In the genomic region with DNA sequence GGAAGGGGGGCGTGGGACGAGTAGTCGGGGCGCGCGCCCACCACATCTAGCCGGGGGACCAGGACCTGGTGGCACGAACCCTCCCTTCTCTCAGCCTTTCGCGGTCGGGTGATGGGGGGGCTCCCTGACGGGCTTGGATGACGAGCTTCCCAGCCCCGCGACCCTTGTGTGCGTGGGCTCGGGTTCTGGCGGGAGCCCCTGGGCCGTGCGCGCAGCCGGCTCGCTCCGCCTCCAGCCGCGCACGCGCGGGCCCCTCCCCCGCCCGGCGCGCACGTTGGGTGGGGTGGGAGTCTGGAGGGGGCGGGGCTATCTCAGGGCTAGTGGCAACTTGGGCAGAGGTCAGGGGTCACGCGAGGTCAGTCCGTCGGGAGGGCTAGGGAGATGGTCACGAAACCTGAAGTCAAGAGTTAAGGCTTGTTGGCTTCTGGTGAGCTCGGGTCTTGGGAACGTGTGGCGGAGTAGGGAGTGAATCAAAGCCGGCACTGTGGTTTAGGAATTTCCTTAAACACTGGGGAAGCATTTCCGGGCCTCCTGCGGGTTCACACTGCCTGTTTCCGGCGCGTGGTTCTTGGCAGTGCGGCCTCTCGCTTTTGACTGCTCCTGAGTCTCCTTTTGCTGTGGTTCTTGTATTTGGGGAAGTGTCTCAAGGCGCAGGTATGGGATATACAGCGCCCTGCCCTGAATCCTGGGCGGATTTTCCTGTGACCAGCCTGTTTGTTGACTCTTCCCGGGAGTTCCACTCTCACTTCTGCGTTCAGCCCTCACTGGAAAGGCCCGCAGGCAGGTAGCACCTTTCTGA, we compare ENCODE assay signal across 1 cellular context.
A peak's percentile ranks its signal among the peaks of the same experiment; 100 is the strongest.
TF ChIP-seq lines count a peak whose summit lies in the region.

Gene SRCAP, plus strand, starts transcription at position 356 of the 799 bp plus-strand sequence. CDS start 1,654 bp downstream, outside the sequence.

TF ChIP-seq in K562, 482 proteins besides CTCF, POLR2A, EP300 and RAD21 (continued from another document):
- TF ChIP-seq ZNF384 (IDR thresholded peaks at IDR 0.05; ENCODE audit: low read depth, low read length) (no peak), ARID1B (IDR thresholded peaks at IDR 0.05) (no peak), ZNF507 (tag; conservative IDR thresholded peaks at IDR 0.05) (no peak), GTF2F1 (IDR thresholded peaks at IDR 0.05; ENCODE audit: low read depth, low read length) (no peak), PTRF (tag; IDR thresholded peaks at IDR 0.05) (no peak), ZBTB7A (IDR thresholded peaks at IDR 0.05; ENCODE audit: borderline replicate concordance, control insufficient read depth, low read depth, low read length) (peak; percentile 92), ZSCAN29 (IDR thresholded peaks at IDR 0.05) (no peak), NCOA2 (IDR thresholded peaks at IDR 0.05; ENCODE audit: partially characterized antibody in 2 of 2) (no peak), ZBTB49 (CRISPR knock-in tag; IDR thresholded peaks at IDR 0.05; ENCODE audit: borderline replicate concordance) (no peak), GTF2E2 (tag; IDR thresholded peaks at IDR 0.05) (peak; percentile 74; the same call in 1 of the 2 replicates), TEAD2 (tag; IDR thresholded peaks at IDR 0.05) (no peak), POLR2H (tag; IDR thresholded peaks at IDR 0.05; ENCODE audit: low read depth) (no peak), MYNN (IDR thresholded peaks at IDR 0.05) (no peak), MYNN (CRISPR knock-in tag; IDR thresholded peaks at IDR 0.05) (no peak)
- TF ChIP-seq, protein P1, sequence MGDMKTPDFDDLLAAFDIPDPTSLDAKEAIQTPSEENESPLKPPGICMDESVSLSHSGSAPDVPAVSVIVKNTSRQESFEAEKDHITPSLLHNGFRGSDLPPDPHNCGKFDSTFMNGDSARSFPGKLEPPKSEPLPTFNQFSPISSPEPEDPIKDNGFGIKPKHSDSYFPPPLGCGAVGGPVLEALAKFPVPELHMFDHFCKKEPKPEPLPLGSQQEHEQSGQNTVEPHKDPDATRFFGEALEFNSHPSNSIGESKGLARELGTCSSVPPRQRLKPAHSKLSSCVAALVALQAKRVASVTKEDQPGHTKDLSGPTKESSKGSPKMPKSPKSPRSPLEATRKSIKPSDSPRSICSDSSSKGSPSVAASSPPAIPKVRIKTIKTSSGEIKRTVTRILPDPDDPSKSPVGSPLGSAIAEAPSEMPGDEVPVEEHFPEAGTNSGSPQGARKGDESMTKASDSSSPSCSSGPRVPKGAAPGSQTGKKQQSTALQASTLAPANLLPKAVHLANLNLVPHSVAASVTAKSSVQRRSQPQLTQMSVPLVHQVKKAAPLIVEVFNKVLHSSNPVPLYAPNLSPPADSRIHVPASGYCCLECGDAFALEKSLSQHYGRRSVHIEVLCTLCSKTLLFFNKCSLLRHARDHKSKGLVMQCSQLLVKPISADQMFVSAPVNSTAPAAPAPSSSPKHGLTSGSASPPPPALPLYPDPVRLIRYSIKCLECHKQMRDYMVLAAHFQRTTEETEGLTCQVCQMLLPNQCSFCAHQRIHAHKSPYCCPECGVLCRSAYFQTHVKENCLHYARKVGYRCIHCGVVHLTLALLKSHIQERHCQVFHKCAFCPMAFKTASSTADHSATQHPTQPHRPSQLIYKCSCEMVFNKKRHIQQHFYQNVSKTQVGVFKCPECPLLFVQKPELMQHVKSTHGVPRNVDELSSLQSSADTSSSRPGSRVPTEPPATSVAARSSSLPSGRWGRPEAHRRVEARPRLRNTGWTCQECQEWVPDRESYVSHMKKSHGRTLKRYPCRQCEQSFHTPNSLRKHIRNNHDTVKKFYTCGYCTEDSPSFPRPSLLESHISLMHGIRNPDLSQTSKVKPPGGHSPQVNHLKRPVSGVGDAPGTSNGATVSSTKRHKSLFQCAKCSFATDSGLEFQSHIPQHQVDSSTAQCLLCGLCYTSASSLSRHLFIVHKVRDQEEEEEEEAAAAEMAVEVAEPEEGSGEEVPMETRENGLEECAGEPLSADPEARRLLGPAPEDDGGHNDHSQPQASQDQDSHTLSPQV (IDR thresholded peaks at IDR 0.05): peak; percentile 75
